In genomic region chr20:33667245-33668086, GRCh38 we compare ENCODE assay signal across 8 cellular contexts. TPM values are rescaled to one million over a fixed set of nuclear protein-coding genes. Genes with fewer than 3 reads are reported as not detected.
A peak's percentile ranks its signal among the peaks of the same experiment; 100 is the strongest.
DNase-seq lines count a peak whose midpoint lies in the region; ATAC-seq and TF ChIP-seq lines count a peak whose summit lies in the region.

No MANE protein-coding gene starts in this region.

- peak; percentile 77 for DNase-seq in GDM1 (lab: John Stamatoyannopoulos, UW)
- DNase-seq in GM23338 (ENCODE audit: low spot score): no peak
- DNase-seq in NCI-H1417 (lab: John Stamatoyannopoulos, UW): peak; percentile 77 to 89 (median 88)
- DNase-seq in activated CD8-positive, alpha-beta T cell treated with anti-CD3 and anti-CD28 coated beads, Interleukin-2, amount 10 ng/mL, durations not matched to agents 7 days and 5 days: peak; percentile 58
- DNase-seq in mucosa of descending colon: peak; percentile 67 to 91 (median 85)
- DNase-seq in 8988T: no peak

- H3K9ac ChIP-seq in endocrine pancreas (ENCODE audit: control insufficient read depth, insufficient read depth, low read length) (peak overlapping the region; percentile 23), stomach smooth muscle (ENCODE audit: low read length in 2 of 2) (peak overlapping the region; percentile 47 to 56)

- no peaks in the 10 kb centered on the region for H3K9me3 ChIP-seq in endocrine pancreas (ENCODE audit: control insufficient read depth, low read length)
- H3K9me3 ChIP-seq in mucosa of descending colon: no peaks in the 10 kb centered on the region
- H3K9me3 ChIP-seq in stomach smooth muscle (ENCODE audit: control insufficient read depth in 2 of 2, low read length in 2 of 2): no peaks in the 10 kb centered on the region

- TF ChIP-seq CTCF in GM23338 (conservative IDR thresholded peaks at IDR 0.05; ENCODE audit: low read depth in 2 of 2): peak in 1 of 2 experiments; percentile 93; a peak in 2 of 4 replicates
- no peak for TF ChIP-seq CTCF in mucosa of descending colon (IDR thresholded peaks at IDR 0.05)

- ATAC-seq in GM23338: peak; percentile 15
- peak; percentile 18 for ATAC-seq in activated CD8-positive, alpha-beta T cell treated with anti-CD3 and anti-CD28 coated beads, Interleukin-2, amount 10 ng/mL, durations not matched to agents 7 days and 5 days
- peak; percentile 71 for ATAC-seq in mucosa of descending colon

- POLR2A ChIA-PET in activated CD8-positive, alpha-beta T cell treated with anti-CD3 and anti-CD28 coated beads, Interleukin-2, amount 10 ng/mL, durations not matched to agents 7 days and 5 days (lab: Charles Lee): interaction anchor here (0.7 to 10.3 kb wide), 9 partner anchors 8 to 267 kb away, joined by 3 to 148 read pairs (median 4); partner anchors contain the start of genes CBFA2T2, CDK5RAP1, E2F1 and ZNF341

- intact Hi-C loops in mucosa of descending colon (cut with DNase I, micrococcal nuclease): no loop called here

- no peaks in the 10 kb centered on the region for H3K79me2 ChIP-seq in GM23338 (replicated peaks; ENCODE audit: insufficient read depth)

- H3K4me1 ChIP-seq in GM23338 (ENCODE audit: insufficient read depth) (peaks cover 16% of the 10 kb centered on the region; the same call in 1 of the 2 replicates), endocrine pancreas (ENCODE audit: control insufficient read depth, insufficient read depth, low read length) (no peaks in the 10 kb centered on the region), mucosa of descending colon (ENCODE audit: low read depth) (peaks cover 33% of the 10 kb centered on the region), stomach smooth muscle (ENCODE audit: control insufficient read depth, insufficient read depth, low read length) (peaks cover 52% of the 10 kb centered on the region)

- CTCF ChIA-PET in activated CD8-positive, alpha-beta T cell treated with anti-CD3 and anti-CD28 coated beads, Interleukin-2, amount 10 ng/mL, durations not matched to agents 7 days and 5 days (lab: Charles Lee): interaction anchor here (0.6 to 9.8 kb wide), 24 partner anchors 12 to 445 kb away, joined by 3 to 126 read pairs (median 4); partner anchors contain the start of genes CBFA2T2, CDK5RAP1, E2F1 and EIF2S2

- H3K4me3 ChIP-seq in GM23338 (peak overlapping the region; percentile 53), endocrine pancreas (ENCODE audit: control insufficient read depth, insufficient read depth, low read length) (no peak overlapping the region), mucosa of descending colon (peak overlapping the region; percentile 32), stomach smooth muscle (ENCODE audit: low read length in 2 of 2) (peak overlapping the region; percentile 32 to 77)

- peak overlapping the region; percentile 76 for H3K4me2 ChIP-seq in GM23338

- H3K27me3 ChIP-seq in GM23338 (ENCODE audit: insufficient read depth) (peaks cover 17% of the 10 kb centered on the region; the same call in 1 of the 2 replicates), endocrine pancreas (ENCODE audit: control insufficient read depth, insufficient read depth, low read length) (no peaks in the 10 kb centered on the region), stomach smooth muscle (ENCODE audit: control insufficient read depth in 1 of 2, insufficient read depth in 2 of 2, low read length in 2 of 2) (no peaks in the 10 kb centered on the region)

- H3K27ac Mint-ChIP-seq in GM23338: no peak overlapping the region
- H3K27ac Mint-ChIP-seq in activated CD8-positive, alpha-beta T cell treated with anti-CD3 and anti-CD28 coated beads, Interleukin-2, amount 10 ng/mL, durations not matched to agents 7 days and 5 days: peak overlapping the region; percentile 84

- H3K36me3 Mint-ChIP-seq in GM23338 (ENCODE audit: low read depth): peaks cover 34% of the 10 kb centered on the region
- H3K36me3 Mint-ChIP-seq in activated CD8-positive, alpha-beta T cell treated with anti-CD3 and anti-CD28 coated beads, Interleukin-2, amount 10 ng/mL, durations not matched to agents 7 days and 5 days (ENCODE audit: low read depth): peaks cover 20% of the 10 kb centered on the region

- H3K36me3 ChIP-seq in GM23338 (ENCODE audit: insufficient read depth) (no peaks in the 10 kb centered on the region; the same call in 1 of the 2 replicates), endocrine pancreas (ENCODE audit: control insufficient read depth, insufficient read depth, low read length) (no peaks in the 10 kb centered on the region), mucosa of descending colon (ENCODE audit: low read depth) (no peaks in the 10 kb centered on the region), stomach smooth muscle (ENCODE audit: control insufficient read depth in 2 of 2, insufficient read depth in 2 of 2, low read length in 2 of 2) (peaks cover 10 to 15% of the 10 kb centered on the region in 2 donors)

- peak overlapping the region; percentile 61 for H3K4me3 Mint-ChIP-seq in GM23338
- H3K4me3 Mint-ChIP-seq in activated CD8-positive, alpha-beta T cell treated with anti-CD3 and anti-CD28 coated beads, Interleukin-2, amount 10 ng/mL, durations not matched to agents 7 days and 5 days: peak overlapping the region; percentile 90

- peak overlapping the region; percentile 80; the same call in 1 of the 2 replicates for H2AFZ ChIP-seq in GM23338

- peaks cover 34% of the 10 kb centered on the region for H3K4me1 Mint-ChIP-seq in GM23338
- peaks cover 55% of the 10 kb centered on the region for H3K4me1 Mint-ChIP-seq in activated CD8-positive, alpha-beta T cell treated with anti-CD3 and anti-CD28 coated beads, Interleukin-2, amount 10 ng/mL, durations not matched to agents 7 days and 5 days (ENCODE audit: low read depth)

- peaks cover 3% of the 10 kb centered on the region for H4K20me1 ChIP-seq in GM23338 (replicated peaks; ENCODE audit: insufficient read depth)

- H3K9me3 Mint-ChIP-seq in GM23338: no peaks in the 10 kb centered on the region
- H3K9me3 Mint-ChIP-seq in activated CD8-positive, alpha-beta T cell treated with anti-CD3 and anti-CD28 coated beads, Interleukin-2, amount 10 ng/mL, durations not matched to agents 7 days and 5 days (ENCODE audit: insufficient read depth): no peaks in the 10 kb centered on the region

- H3K27me3 Mint-ChIP-seq in GM23338 (ENCODE audit: insufficient read depth, low read depth, poor library complexity): peaks cover 25% of the 10 kb centered on the region
- no peaks in the 10 kb centered on the region for H3K27me3 Mint-ChIP-seq in activated CD8-positive, alpha-beta T cell treated with anti-CD3 and anti-CD28 coated beads, Interleukin-2, amount 10 ng/mL, durations not matched to agents 7 days and 5 days (ENCODE audit: low read depth)

- H3K27ac ChIP-seq in GM23338 (ENCODE audit: low read depth) (no peak overlapping the region), stomach smooth muscle (ENCODE audit: low read length) (peak overlapping the region; percentile 88)

- H3F3A ChIP-seq in GM23338 (replicated peaks; ENCODE audit: low read depth): peaks cover 11% of the 10 kb centered on the region; the same call in 1 of the 2 replicates

- no peaks in the 10 kb centered on the region for H3K9me2 ChIP-seq in GM23338 (ENCODE audit: insufficient read depth)

TF ChIP-seq in GM23338, 12 proteins besides CTCF, POLR2A, EP300 and RAD21:
- no peak for TF ChIP-seq EZH2 (IDR thresholded peaks at IDR 0.05; ENCODE audit: low read depth, unreplicated experiment)
- TF ChIP-seq POLR2AphosphoS5 (IDR thresholded peaks at IDR 0.05; ENCODE audit: low read depth): 0 out of 2 replicates have a peak, but pooled peaks have one; percentile 14

RNA-seq across cellular contexts. Expression of gene ACTL10, which starts 0.7 kb away (rescaled TPM):
- 0.08 and 1.9 TPM in 2 replicates for total RNA-seq in GM23338 (2014; rRNA removed; shearing (Covaris generic))
- 0.66 and 0.71 TPM in 2 replicates for polyA plus RNA-seq in GM23338 (2016; fragmentation: Nextera tagmentation; extraction: Ambion mirVana)
- 1 to 10 TPM; 2.9 to 3.2 TPM for total RNA-seq in activated CD8-positive, alpha-beta T cell treated with anti-CD3 and anti-CD28 coated beads, Interleukin-2, amount 10 ng/mL, durations not matched to agents 7 days and 5 days
- 1 to 10 TPM; 1.7 to 4.2 (median 2.4) TPM for total RNA-seq in mucosa of descending colon

RNA-seq across cellular contexts. Expression of gene C20orf144, which starts 5.3 kb away (rescaled TPM):
- 0.66 TPM in 1 of 2 replicates, not detected in the other for total RNA-seq in GM23338 (2014; rRNA removed; shearing (Covaris generic))
- polyA plus RNA-seq in GM23338 (2016; fragmentation: Nextera tagmentation; extraction: Ambion mirVana): 0.10 and 0.26 TPM in 2 replicates
- total RNA-seq in activated CD8-positive, alpha-beta T cell treated with anti-CD3 and anti-CD28 coated beads, Interleukin-2, amount 10 ng/mL, durations not matched to agents 7 days and 5 days: under 1 TPM; 0.16 to 0.21 TPM
- under 1 TPM in 1 of 3 donors, not detected in 2; 0.24 TPM for total RNA-seq in mucosa of descending colon

RNA-seq across cellular contexts. Expression of gene NECAB3, which starts 6.8 kb away (rescaled TPM):
- total RNA-seq in GM23338 (2014; rRNA removed; shearing (Covaris generic)): 28.4 TPM in 2 replicates
- 8.5 and 13.4 TPM in 2 replicates for polyA plus RNA-seq in GM23338 (2016; fragmentation: Nextera tagmentation; extraction: Ambion mirVana)
- 10 to 100 TPM; 28.4 to 38.2 TPM for total RNA-seq in activated CD8-positive, alpha-beta T cell treated with anti-CD3 and anti-CD28 coated beads, Interleukin-2, amount 10 ng/mL, durations not matched to agents 7 days and 5 days
- 10 to 100 TPM; 50.7 to 55.7 (median 51.7) TPM for total RNA-seq in mucosa of descending colon

RNA-seq across cellular contexts. Expression of gene E2F1, which starts 18.7 kb away (rescaled TPM):
- 42.6 and 45.0 TPM in 2 replicates for total RNA-seq in GM23338 (2014; rRNA removed; shearing (Covaris generic))
- polyA plus RNA-seq in GM23338 (2016; fragmentation: Nextera tagmentation; extraction: Ambion mirVana): 12.1 and 13.9 TPM in 2 replicates
- 10 to 100 TPM; 74.5 to 80.8 TPM for total RNA-seq in activated CD8-positive, alpha-beta T cell treated with anti-CD3 and anti-CD28 coated beads, Interleukin-2, amount 10 ng/mL, durations not matched to agents 7 days and 5 days
- total RNA-seq in mucosa of descending colon: 1 to 10 TPM; 3.6 to 8.2 (median 4.1) TPM

RNA-seq across cellular contexts. Expression of gene PXMP4, which starts 52.6 kb away (rescaled TPM):
- 0.39 and 1.2 TPM in 2 replicates for total RNA-seq in GM23338 (2014; rRNA removed; shearing (Covaris generic))
- polyA plus RNA-seq in GM23338 (2016; fragmentation: Nextera tagmentation; extraction: Ambion mirVana): 2.7 and 3.5 TPM in 2 replicates
- total RNA-seq in activated CD8-positive, alpha-beta T cell treated with anti-CD3 and anti-CD28 coated beads, Interleukin-2, amount 10 ng/mL, durations not matched to agents 7 days and 5 days: 10 to 100 TPM; 17.1 to 17.7 TPM
- 10 to 100 TPM; 14.5 to 18.6 (median 18.2) TPM for total RNA-seq in mucosa of descending colon

Comparison
In these comparisons a context has a peak if more than half of its experiments do, and no peak if none do; other contexts are left out.
1. DNase-seq: peak in GDM1 (single experiment), NCI-H1417 (3 of 3), activated CD8-positive, alpha-beta T cell treated with anti-CD3 and anti-CD28 coated beads, Interleukin-2, amount 10 ng/mL, durations not matched to agents 7 days and 5 days (single experiment) and mucosa of descending colon (3 of 3); none in GM23338 (single experiment) and 8988T (single experiment).
2. ATAC-seq: peak in every context shown above with its lines; median percentile 71 in mucosa of descending colon; 18 in activated CD8-positive, alpha-beta T cell treated with anti-CD3 and anti-CD28 coated beads, Interleukin-2, amount 10 ng/mL, durations not matched to agents 7 days and 5 days; 15 in GM23338.